In genomic region chr15:75928680-75929608, GRCh38 we compare ENCODE assay signal across 10 cellular contexts. TPM values are rescaled to one million over a fixed set of nuclear protein-coding genes. Genes with fewer than 3 reads are reported as not detected.
A peak's percentile ranks its signal among the peaks of the same experiment; 100 is the strongest.
DNase-seq lines count a peak whose midpoint lies in the region; ATAC-seq and TF ChIP-seq lines count a peak whose summit lies in the region.
"Had no signal": no experiment of that assay in that cellular context is flagged by ENCODE, and none has a peak within 500 bp of the region (broad histone marks: within the 10 kb centered on the region; RNA-seq: fewer than 3 reads in every experiment).

No MANE protein-coding gene starts in this region.

- H3K36me3 ChIP-seq in colonic mucosa (peaks cover 4% of the 10 kb centered on the region), spleen (peaks cover 0 to 67% (median 20%) of the 10 kb centered on the region in 6 donors)

- H3K4me1 ChIP-seq in colonic mucosa: no peaks in the 10 kb centered on the region
- H3K4me1 ChIP-seq in spleen: peaks cover 0 to 46% (median 9%) of the 10 kb centered on the region in 6 donors

- intact Hi-C loops in colonic mucosa (cut with DNase I) (loop anchor here (10.0 kb wide), 1 partner anchor 194 kb away; no protein-coding TSS in a partner anchor), spleen (cut with DNase I; ENCODE audit: low total_unique reads) (no loop called here)

- H3K4me3 ChIP-seq in colonic mucosa (no peak overlapping the region), spleen (no peak overlapping the region)
- H3K4me3 ChIP-seq: BLaER1 had no signal

- no peaks in the 10 kb centered on the region for H3K9me3 ChIP-seq in colonic mucosa
- no peaks in the 10 kb centered on the region for H3K9me3 ChIP-seq in spleen
- H3K9me3 ChIP-seq: BLaER1 had no signal

- TF ChIP-seq CTCF in colonic mucosa (IDR thresholded peaks at IDR 0.05) (peak; percentile 20), spleen (IDR thresholded peaks at IDR 0.05 in 8 of 11, conservative IDR thresholded peaks at IDR 0.05 in 3 of 11) (no peak)

- H3K27me3 ChIP-seq in colonic mucosa: no peaks in the 10 kb centered on the region
- no peaks in the 10 kb centered on the region for H3K27me3 ChIP-seq in spleen (replicated peaks in 1 of 7)
- H3K27me3 ChIP-seq: BLaER1 had no signal

- 78 to 83% (median 80%) methylated on average over 9 of the region's 9 CpGs for WGBS in spleen, 5 donors

- TF ChIP-seq POLR2A in spleen (IDR thresholded peaks at IDR 0.05): no peak

- ATAC-seq in HG02885 (IDR thresholded peaks at IDR 0.05; ENCODE audit: poor library complexity, unreplicated experiment): no peak

- H3K27ac ChIP-seq in colonic mucosa (no peak overlapping the region), spleen (no peak overlapping the region)
- H3K27ac ChIP-seq: BLaER1 had no signal

- DNase-seq in NCI-H526 (lab: John Stamatoyannopoulos, UW): peak; percentile 3 to 59
- no peak for DNase-seq in NCI-H526 treated with DMSO at 0.1 percent for 48 hours (lab: John Stamatoyannopoulos, UW)
- peak; percentile 75 for DNase-seq in NAMALWA (ENCODE audit: low spot score)
- DNase-seq in colonic mucosa: peak; percentile 25
- peak; percentile 6 for DNase-seq in retina
- no peak for DNase-seq in central memory CD4-positive, alpha-beta T cell
- no peak for DNase-seq in spleen
- DNase-seq: stimulated activated CD4-positive, alpha-beta T cell treated with anti-CD3 and anti-CD28 coated beads, Interleukin-4, amount 100 ng/mL, for 1 hour had no signal

- no peak overlapping the region for H3K9ac ChIP-seq in colonic mucosa (ENCODE audit: low read depth in 2 of 2, low read length in 2 of 2)
- H3K9ac ChIP-seq: BLaER1 had no signal

RNA-seq across cellular contexts. Expression of gene FBXO22, which starts 25.3 kb away (rescaled TPM):
- total RNA-seq in colonic mucosa (10 to 100 TPM; 30.7 to 40.1 TPM), spleen (10 to 100 TPM; 14.6 to 24.9 (median 22.0) TPM)
- polyA plus RNA-seq in spleen: 10 to 100 TPM in 1 of 3 donors, 1 to 10 TPM in 2; 4.9 to 10.2 (median 7.4) TPM

Comparison
In these comparisons a context has a peak if more than half of its experiments do, and no peak if none do; other contexts are left out.
1. DNase-seq: peak in NCI-H526 (2 of 2), NAMALWA (single experiment), colonic mucosa (single experiment) and retina (single experiment); none in NCI-H526 treated with DMSO at 0.1 percent for 48 hours (single experiment), central memory CD4-positive, alpha-beta T cell (single experiment) and spleen (single experiment).